In the genomic region with DNA sequence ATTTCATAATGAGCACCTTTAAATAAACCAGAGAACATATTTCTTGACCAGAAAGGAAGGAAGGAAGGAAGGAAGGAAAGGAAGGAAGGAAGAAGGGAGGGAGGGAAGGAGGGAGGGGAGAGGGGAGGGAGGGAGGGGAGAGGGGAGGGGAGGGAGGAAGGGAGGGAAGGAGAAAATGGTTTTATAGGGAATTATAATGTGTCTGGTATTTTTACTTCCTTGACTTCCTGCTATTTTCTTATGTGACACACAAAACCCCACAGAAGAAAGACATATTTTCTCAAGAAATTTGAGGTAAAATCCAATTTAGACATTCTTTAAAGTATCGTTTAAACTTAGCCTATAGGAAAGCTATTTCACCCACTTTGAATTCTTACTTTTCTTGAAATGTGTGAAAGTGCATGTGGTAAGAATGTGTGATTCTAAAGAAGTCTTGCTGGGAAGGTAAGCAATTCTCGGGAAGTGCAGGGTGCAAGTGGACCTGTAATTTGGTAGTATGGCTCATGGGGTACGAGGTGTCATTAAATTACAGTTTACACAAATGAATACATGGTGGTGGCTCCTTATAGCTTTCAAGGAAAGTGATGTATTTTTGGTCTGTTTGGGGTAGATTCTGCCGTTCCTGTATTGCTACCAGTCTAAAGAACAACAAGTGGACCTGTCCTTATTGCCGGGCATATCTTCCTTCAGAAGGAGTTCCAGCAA, we compare ENCODE assay signal across 20 cellular contexts. TPM values are rescaled to one million over a fixed set of nuclear protein-coding genes. Genes with fewer than 3 reads are reported as not detected.
DNase-seq lines count a peak whose midpoint lies in the region; ATAC-seq lines count a peak whose summit lies in the region.
"Had no signal": no experiment of that assay in that cellular context is flagged by ENCODE, and none has a peak within 500 bp of the region (broad histone marks: within the 10 kb centered on the region; RNA-seq: fewer than 3 reads in every experiment).

No MANE protein-coding gene starts in this region.

- no peak overlapping the region for H3K4me3 Mint-ChIP-seq in T-helper 1 cell treated with Interleukin-12 subunit alpha and Interleukin-12 subunit beta and Interleukin-4 antibody, amounts not matched to agents 30 μg/mL and 1 μg/mL, for 36 hours
- no peak overlapping the region for H3K4me3 Mint-ChIP-seq in activated naive CD8-positive, alpha-beta T cell treated with anti-CD3 and anti-CD28 coated beads, Interleukin-2, amount 10 ng/mL, durations not matched to agents 7 days and 5 days
- H3K4me3 Mint-ChIP-seq in stimulated activated memory B cell treated with anti-CD40 and anti-IgM and Interleukin-4, amounts not matched to agents 10 μg/mL and 1 μg/mL and 100 μg/mL, for 72 hours = no peak overlapping the region

- ATAC-seq in activated naive CD8-positive, alpha-beta T cell treated with anti-CD3 and anti-CD28 coated beads, Interleukin-2, amount 10 ng/mL, durations not matched to agents 7 days and 5 days (ENCODE audit: low read depth) = no peak
- ATAC-seq in stimulated activated memory B cell treated with anti-CD40 and anti-IgM and Interleukin-4, amounts not matched to agents 10 μg/mL and 1 μg/mL and 100 μg/mL, for 72 hours = peak; percentile 53
- ATAC-seq: sciatic nerve had no signal

- peak overlapping the region; percentile 20 for H3K27ac Mint-ChIP-seq in T-helper 1 cell treated with Interleukin-12 subunit alpha and Interleukin-12 subunit beta and Interleukin-4 antibody, amounts not matched to agents 30 μg/mL and 1 μg/mL, for 36 hours
- peak overlapping the region; percentile 59 for H3K27ac Mint-ChIP-seq in activated naive CD8-positive, alpha-beta T cell treated with anti-CD3 and anti-CD28 coated beads, Interleukin-2, amount 10 ng/mL, durations not matched to agents 7 days and 5 days
- peak overlapping the region; percentile 71 for H3K27ac Mint-ChIP-seq in stimulated activated memory B cell treated with anti-CD40 and anti-IgM and Interleukin-4, amounts not matched to agents 10 μg/mL and 1 μg/mL and 100 μg/mL, for 72 hours

- DNase-seq in T-helper 1 cell (no peak), Kasumi-1 (lab: John Stamatoyannopoulos, UW) (no peak), NCI-H345 (lab: John Stamatoyannopoulos, UW) (no peak)
- peak; percentile 45 for DNase-seq in stimulated activated CD4-positive, alpha-beta T cell treated with anti-CD3 and anti-CD28 coated beads, Interleukin-15, amount 100 ng/mL, for 24 hours
- no peak for DNase-seq in stimulated activated CD4-positive, alpha-beta T cell treated with anti-CD3 and anti-CD28 coated beads, Interleukin-4, amount 100 ng/mL, for 24 hours
- DNase-seq in activated naive CD8-positive, alpha-beta T cell treated with anti-CD3 and anti-CD28 coated beads, Interleukin-2, amount 10 ng/mL, durations not matched to agents 7 days and 5 days = no peak
- DNase-seq: activated CD4-positive, CD25-positive, alpha-beta regulatory T cell treated with anti-CD3 and anti-CD28 coated beads, Interleukin-2, amount 50 U/mL, for 72 hours; activated CD8-positive, alpha-beta memory T cell treated with anti-CD3 and anti-CD28 coated beads, Interleukin-2, amount 50 U/mL, for 48 hours; COR-L47; GF-D8; GOT3; KG1; NCI-H1436 treated with DMSO at 0.1 percent for 48 hours; NCI-H2107; NCI-H524; SHP77; stimulated activated CD8-positive, alpha-beta memory T cell treated with anti-CD3 and anti-CD28 coated beads, Interleukin-4, amount 100 ng/mL, for 48 hours had no signal

- H3K9me3 Mint-ChIP-seq in T-helper 1 cell treated with Interleukin-12 subunit alpha and Interleukin-12 subunit beta and Interleukin-4 antibody, amounts not matched to agents 30 μg/mL and 1 μg/mL, for 36 hours = no peaks in the 10 kb centered on the region
- H3K9me3 Mint-ChIP-seq in activated naive CD8-positive, alpha-beta T cell treated with anti-CD3 and anti-CD28 coated beads, Interleukin-2, amount 10 ng/mL, durations not matched to agents 7 days and 5 days = peaks cover 5% of the 10 kb centered on the region
- peaks cover 3% of the 10 kb centered on the region for H3K9me3 Mint-ChIP-seq in stimulated activated memory B cell treated with anti-CD40 and anti-IgM and Interleukin-4, amounts not matched to agents 10 μg/mL and 1 μg/mL and 100 μg/mL, for 72 hours

- peaks cover 60% of the 10 kb centered on the region for H3K36me3 Mint-ChIP-seq in T-helper 1 cell treated with Interleukin-12 subunit alpha and Interleukin-12 subunit beta and Interleukin-4 antibody, amounts not matched to agents 30 μg/mL and 1 μg/mL, for 36 hours (ENCODE audit: low read depth)
- peaks cover 68% of the 10 kb centered on the region for H3K36me3 Mint-ChIP-seq in activated naive CD8-positive, alpha-beta T cell treated with anti-CD3 and anti-CD28 coated beads, Interleukin-2, amount 10 ng/mL, durations not matched to agents 7 days and 5 days
- peaks cover 27% of the 10 kb centered on the region for H3K36me3 Mint-ChIP-seq in stimulated activated memory B cell treated with anti-CD40 and anti-IgM and Interleukin-4, amounts not matched to agents 10 μg/mL and 1 μg/mL and 100 μg/mL, for 72 hours

- no peaks in the 10 kb centered on the region for H3K27me3 Mint-ChIP-seq in T-helper 1 cell treated with Interleukin-12 subunit alpha and Interleukin-12 subunit beta and Interleukin-4 antibody, amounts not matched to agents 30 μg/mL and 1 μg/mL, for 36 hours (ENCODE audit: low read depth)
- H3K27me3 Mint-ChIP-seq in activated naive CD8-positive, alpha-beta T cell treated with anti-CD3 and anti-CD28 coated beads, Interleukin-2, amount 10 ng/mL, durations not matched to agents 7 days and 5 days = no peaks in the 10 kb centered on the region
- no peaks in the 10 kb centered on the region for H3K27me3 Mint-ChIP-seq in stimulated activated memory B cell treated with anti-CD40 and anti-IgM and Interleukin-4, amounts not matched to agents 10 μg/mL and 1 μg/mL and 100 μg/mL, for 72 hours

- POLR2A ChIA-PET in activated naive CD8-positive, alpha-beta T cell treated with anti-CD3 and anti-CD28 coated beads, Interleukin-2, amount 10 ng/mL, durations not matched to agents 7 days and 5 days (lab: Charles Lee) = interaction anchor here (0.6 to 4.8 kb wide), 2 partner anchors 18 to 19 kb away, joined by 5 to 74 read pairs; partner anchors contain the start of gene RNF125

- H3K4me1 Mint-ChIP-seq in T-helper 1 cell treated with Interleukin-12 subunit alpha and Interleukin-12 subunit beta and Interleukin-4 antibody, amounts not matched to agents 30 μg/mL and 1 μg/mL, for 36 hours (ENCODE audit: low read depth) = peaks cover 52% of the 10 kb centered on the region
- H3K4me1 Mint-ChIP-seq in activated naive CD8-positive, alpha-beta T cell treated with anti-CD3 and anti-CD28 coated beads, Interleukin-2, amount 10 ng/mL, durations not matched to agents 7 days and 5 days = peaks cover 47% of the 10 kb centered on the region
- H3K4me1 Mint-ChIP-seq in stimulated activated memory B cell treated with anti-CD40 and anti-IgM and Interleukin-4, amounts not matched to agents 10 μg/mL and 1 μg/mL and 100 μg/mL, for 72 hours = peaks cover 47% of the 10 kb centered on the region

RNA-seq across cellular contexts. Expression of gene RNF125, which starts 18.0 kb away (rescaled TPM):
- 10 to 100 TPM; 29.0 to 31.2 TPM for total RNA-seq in activated naive CD8-positive, alpha-beta T cell treated with anti-CD3 and anti-CD28 coated beads, Interleukin-2, amount 10 ng/mL, durations not matched to agents 7 days and 5 days

RNA-seq across cellular contexts. Expression of gene RNF138, which starts 55.0 kb away (rescaled TPM):
- 10 to 100 TPM; 83.6 to 86.7 TPM for total RNA-seq in activated naive CD8-positive, alpha-beta T cell treated with anti-CD3 and anti-CD28 coated beads, Interleukin-2, amount 10 ng/mL, durations not matched to agents 7 days and 5 days

Comparison
In these comparisons a context has a peak if more than half of its experiments do, and no peak if none do; other contexts are left out.
1. H3K27ac Mint-ChIP-seq: peak in every context shown above with its lines; median percentile 71 in stimulated activated memory B cell treated with anti-CD40 and anti-IgM and Interleukin-4, amounts not matched to agents 10 μg/mL and 1 μg/mL and 100 μg/mL, for 72 hours; 59 in activated naive CD8-positive, alpha-beta T cell treated with anti-CD3 and anti-CD28 coated beads, Interleukin-2, amount 10 ng/mL, durations not matched to agents 7 days and 5 days; 20 in T-helper 1 cell treated with Interleukin-12 subunit alpha and Interleukin-12 subunit beta and Interleukin-4 antibody, amounts not matched to agents 30 μg/mL and 1 μg/mL, for 36 hours.